8 cellular contexts compared by ENCODE assay signal in the genomic region with DNA sequence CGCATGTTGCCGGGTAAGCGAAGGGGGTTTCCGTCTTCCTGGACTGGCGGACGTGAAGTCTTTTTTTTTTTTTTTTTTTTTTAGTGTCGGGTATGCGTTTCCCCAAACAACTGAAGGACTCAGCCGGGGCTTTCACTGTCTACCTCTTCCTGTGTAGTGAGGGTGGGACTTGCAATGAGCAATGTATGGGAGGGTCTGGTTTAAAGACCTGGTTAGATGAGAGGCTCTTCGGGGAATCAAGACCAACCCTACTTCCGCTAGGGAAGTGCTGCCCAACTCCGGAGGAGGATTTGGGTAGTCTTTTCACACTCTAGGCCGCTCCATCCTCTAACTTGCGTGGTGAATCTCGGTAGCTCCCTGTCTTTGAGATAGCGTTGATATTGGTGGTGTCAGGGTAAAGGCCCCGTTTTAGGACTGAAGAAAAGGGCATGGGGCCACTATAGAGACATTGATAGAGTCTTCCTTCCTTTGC. TPM values are rescaled to one million over a fixed set of nuclear protein-coding genes. Genes with fewer than 3 reads are reported as not detected.
DNase-seq lines count a peak whose midpoint lies in the region; ATAC-seq and TF ChIP-seq lines count a peak whose summit lies in the region.

No MANE protein-coding gene starts in this region.

- H3K9me3 ChIP-seq in esophagus muscularis mucosa, result no peaks in the 10 kb centered on the region
- H3K9me3 ChIP-seq in subcutaneous abdominal adipose tissue (ENCODE audit: control insufficient read depth in 5 of 5, low read length in 5 of 5), result no peaks in the 10 kb centered on the region

- peak; percentile 18 for DNase-seq in BJ (ENCODE audit: low read depth)
- DNase-seq in NOMO-1 treated with DMSO at 0.1 percent for 48 hours (lab: John Stamatoyannopoulos, UW; ENCODE audit: unreplicated experiment), result peak; percentile 61
- DNase-seq in activated T-cell treated with anti-CD3 and anti-CD28 coated beads for 4 hours, result peak; percentile 62
- DNase-seq in esophagus muscularis mucosa (ENCODE audit: extremely low spot score), result no peak
- peak in 9 of 10 donors; percentile 66 to 94 (median 86) for DNase-seq in naive thymus-derived CD8-positive, alpha-beta T cell

- POLR2A ChIA-PET in BJ (lab: Charles Lee), result interaction anchor here (0.6 kb wide), 2 partner anchors 85 to 105 kb away, joined by 4 to 11 read pairs; no protein-coding TSS in a partner anchor
- POLR2A ChIA-PET in naive thymus-derived CD8-positive, alpha-beta T cell (lab: Charles Lee), result interaction anchor here (0.7 to 3.1 kb wide), 13 partner anchors 9 to 1410 kb away, joined by 3 to 26 read pairs (median 6); a partner anchor contains a TSS

- 1% methylated on average over 17 of the region's 17 CpGs for WGBS in esophagus muscularis mucosa

- H3K27me3 ChIP-seq in BJ (ENCODE audit: control insufficient read depth, insufficient read depth, low read length), result no peaks in the 10 kb centered on the region
- H3K27me3 ChIP-seq in esophagus muscularis mucosa, result no peaks in the 10 kb centered on the region
- H3K27me3 ChIP-seq in subcutaneous abdominal adipose tissue (ENCODE audit: control insufficient read depth in 5 of 5, insufficient read depth in 4 of 5, low read length in 5 of 5), result no peaks in the 10 kb centered on the region

- TF ChIP-seq CTCF in BJ (IDR thresholded peaks at IDR 0.05; ENCODE audit: insufficient read depth, low read depth, low read length) (no peak), esophagus muscularis mucosa (IDR thresholded peaks at IDR 0.05) (no peak)

- H3K36me3 ChIP-seq in BJ (ENCODE audit: control insufficient read depth, insufficient read depth, low read length) (no peaks in the 10 kb centered on the region; the same call in 1 of the 2 replicates), esophagus muscularis mucosa (peaks cover 0 to 6% (median 0%) of the 10 kb centered on the region in 4 donors), subcutaneous abdominal adipose tissue (ENCODE audit: control insufficient read depth in 5 of 5, insufficient read depth in 5 of 5, low read length in 5 of 5) (peaks cover 0 to 4% (median under 1%) of the 10 kb centered on the region in 5 donors)

- no peak for TF ChIP-seq EP300 in esophagus muscularis mucosa (IDR thresholded peaks at IDR 0.05)

- peak overlapping the region; percentile 97 to 100 (median 100) for H3K9ac ChIP-seq in subcutaneous abdominal adipose tissue (ENCODE audit: low read length in 5 of 5)

- intact Hi-C loops in esophagus muscularis mucosa (cut with DNase I), result no loop called here

- peaks cover 0 to 3% (median 0%) of the 10 kb centered on the region in 9 donors for H3K9me3 Mint-ChIP-seq in naive thymus-derived CD8-positive, alpha-beta T cell

- peak overlapping the region; percentile 94 to 100 (median 100) for H3K27ac Mint-ChIP-seq in naive thymus-derived CD8-positive, alpha-beta T cell

- H3K4me1 ChIP-seq in esophagus muscularis mucosa (peaks cover 44 to 53% (median 52%) of the 10 kb centered on the region in 4 donors), subcutaneous abdominal adipose tissue (ENCODE audit: control insufficient read depth in 5 of 5, insufficient read depth in 5 of 5, low read length in 5 of 5) (peaks cover 0 to 41% (median 33%) of the 10 kb centered on the region in 5 donors)

- H3K27ac ChIP-seq in esophagus muscularis mucosa (replicated peaks in 1 of 4), result peak overlapping the region; percentile 95 to 99 (median 98)
- peak overlapping the region; percentile 100 for H3K27ac ChIP-seq in subcutaneous abdominal adipose tissue (ENCODE audit: low read depth, low read length)

- H3K4me3 ChIP-seq in BJ (ENCODE audit: low read depth, low read length) (peak overlapping the region; percentile 99), esophagus muscularis mucosa (peak overlapping the region; percentile 73 to 95 (median 82)), subcutaneous abdominal adipose tissue (ENCODE audit: low read depth in 1 of 5, low read length in 5 of 5) (peak overlapping the region; percentile 73 to 96 (median 91))

- no peak for TF ChIP-seq POLR2A in esophagus muscularis mucosa (IDR thresholded peaks at IDR 0.05; ENCODE audit: low read depth)

- H3K27me3 Mint-ChIP-seq in naive thymus-derived CD8-positive, alpha-beta T cell, result no peaks in the 10 kb centered on the region

- peak; percentile 33 for ATAC-seq in GM18873 (IDR thresholded peaks at IDR 0.05; ENCODE audit: low FRiP score, unreplicated experiment)
- ATAC-seq in HG03175 (IDR thresholded peaks at IDR 0.05; ENCODE audit: unreplicated experiment), result peak; percentile 26
- ATAC-seq in naive thymus-derived CD8-positive, alpha-beta T cell, result peak; percentile 71 to 75

- H3K36me3 Mint-ChIP-seq in naive thymus-derived CD8-positive, alpha-beta T cell, result peaks cover 0 to 32% (median 8%) of the 10 kb centered on the region in 3 donors

- CTCF ChIA-PET in BJ (lab: Yijun Ruan, JAX), result interaction anchor here (0.6 to 2.2 kb wide), 13 partner anchors 8 to 823 kb away, joined by 3 to 12 read pairs (median 4); no protein-coding TSS in a partner anchor

- peaks cover 27 to 61% (median 54%) of the 10 kb centered on the region in 4 donors for H3K4me1 Mint-ChIP-seq in naive thymus-derived CD8-positive, alpha-beta T cell

- H3K4me3 Mint-ChIP-seq in naive thymus-derived CD8-positive, alpha-beta T cell, result peak overlapping the region; percentile 89 to 100 (median 95)

RNA-seq across cellular contexts. Expression of a gene that starts 0.8 kb away (rescaled TPM):
- polyA plus RNA-seq in BJ (2011; rRNA removed), result 27.2 and 39.5 TPM in 2 replicates
- polyA minus RNA-seq in BJ (2011; rRNA and poly(A)+ RNA removed), result 58.7 and 73.1 TPM in 2 replicates
- 10 to 100 TPM; 63.8 to 79.3 (median 66.6) TPM for total RNA-seq in esophagus muscularis mucosa
- total RNA-seq in naive thymus-derived CD8-positive, alpha-beta T cell, result 100 to 1,000 TPM; 310 to 337 TPM
- polyA plus RNA-seq in naive thymus-derived CD8-positive, alpha-beta T cell, result 10 to 100 TPM; 30.0 to 82.8 (median 53.5) TPM
